In the genomic region with DNA sequence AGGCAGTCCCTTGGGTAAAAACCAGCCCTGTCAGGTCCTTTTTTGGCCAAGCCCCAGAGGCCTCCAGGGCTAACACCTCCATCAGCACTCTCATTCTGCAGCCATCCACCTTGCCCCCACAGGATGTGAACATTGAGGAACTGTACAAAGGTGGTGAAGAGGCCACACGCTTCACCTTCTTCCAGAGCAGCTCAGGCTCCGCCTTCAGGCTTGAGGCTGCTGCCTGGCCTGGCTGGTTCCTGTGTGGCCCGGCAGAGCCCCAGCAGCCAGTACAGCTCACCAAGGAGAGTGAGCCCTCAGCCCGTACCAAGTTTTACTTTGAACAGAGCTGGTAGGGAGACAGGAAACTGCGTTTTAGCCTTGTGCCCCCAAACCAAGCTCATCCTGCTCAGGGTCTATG, we compare ENCODE assay signal across 21 cellular contexts. TPM values are rescaled to one million over a fixed set of nuclear protein-coding genes. Genes with fewer than 3 reads are reported as not detected.
DNase-seq lines count a peak whose midpoint lies in the region; ATAC-seq and TF ChIP-seq lines count a peak whose summit lies in the region.
"Had no signal": no experiment of that assay in that cellular context is flagged by ENCODE, and none has a peak within 500 bp of the region (broad histone marks: within the 10 kb centered on the region; RNA-seq: fewer than 3 reads in every experiment).

No MANE protein-coding gene starts in this region.

- H3K27me3 Mint-ChIP-seq in CD8-positive, alpha-beta T cell (ENCODE audit: low read depth), result no peaks in the 10 kb centered on the region
- H3K27me3 Mint-ChIP-seq in naive thymus-derived CD8-positive, alpha-beta T cell, result no peaks in the 10 kb centered on the region

- H3K36me3 Mint-ChIP-seq in CD8-positive, alpha-beta T cell, result no peaks in the 10 kb centered on the region
- no peaks in the 10 kb centered on the region for H3K36me3 Mint-ChIP-seq in naive thymus-derived CD8-positive, alpha-beta T cell

- no peak overlapping the region for H3K9ac ChIP-seq in mesendoderm (ENCODE audit: low read length)

- no peak overlapping the region for H3K18ac ChIP-seq in mesendoderm (ENCODE audit: low read length)

- H3K4ac ChIP-seq in mesendoderm (ENCODE audit: low read depth, low read length), result no peak overlapping the region

- TF ChIP-seq CTCF in CD8-positive, alpha-beta T cell (IDR thresholded peaks at IDR 0.05), result no peak

- H3K4me1 ChIP-seq in CD8-positive, alpha-beta T cell (ENCODE audit: insufficient read depth, low read length), result peaks cover 19% of the 10 kb centered on the region
- no peaks in the 10 kb centered on the region for H3K4me1 ChIP-seq in SJCRH30
- no peaks in the 10 kb centered on the region for H3K4me1 ChIP-seq in mesendoderm (ENCODE audit: control insufficient read depth, low read depth, low read length)

- H4K5ac ChIP-seq in mesendoderm (ENCODE audit: low read length), result no peak overlapping the region

- H2BK5ac ChIP-seq in mesendoderm (ENCODE audit: low read length), result no peak overlapping the region

- no peak overlapping the region for H3K4me2 ChIP-seq in mesendoderm (ENCODE audit: low read length)
- H3K4me2 ChIP-seq: A549, PC-9 had no signal

- no peak overlapping the region for H3K56ac ChIP-seq in mesendoderm (ENCODE audit: low read length)

- H3K27ac Mint-ChIP-seq in CD8-positive, alpha-beta T cell, result peak overlapping the region; percentile 70
- H3K27ac Mint-ChIP-seq in naive thymus-derived CD8-positive, alpha-beta T cell, result peak overlapping the region; percentile 6 to 94 (median 77)

- H3K27ac ChIP-seq in CD8-positive, alpha-beta T cell (ENCODE audit: low read depth, low read length), result no peak overlapping the region
- no peak overlapping the region for H3K27ac ChIP-seq in SJCRH30
- H3K27ac ChIP-seq in mesendoderm (ENCODE audit: low read depth, low read length), result no peak overlapping the region
- H3K27ac ChIP-seq: A549 had no signal

- H2BK120ac ChIP-seq in mesendoderm (ENCODE audit: low read depth, low read length), result no peak overlapping the region

- H3K79me1 ChIP-seq in mesendoderm (ENCODE audit: low read length), result no peaks in the 10 kb centered on the region

- H2AK5ac ChIP-seq in mesendoderm (ENCODE audit: low read length), result no peak overlapping the region

- H3K23ac ChIP-seq in mesendoderm (ENCODE audit: low read length), result no peak overlapping the region

- peak; percentile 61 for DNase-seq in activated CD8-positive, alpha-beta memory T cell treated with anti-CD3 and anti-CD28 coated beads for 24 hours
- no peak for DNase-seq in activated CD8-positive, alpha-beta memory T cell treated with anti-CD3 and anti-CD28 coated beads, Interleukin-2, amount 50 U/mL, for 48 hours
- DNase-seq in CD8-positive, alpha-beta T cell, result peak in 2 of 7 experiments; percentile 26 to 62
- DNase-seq in RPMI8226 (peak; percentile 34), SJCRH30 (no peak), mesendoderm (no peak), NCI-H2029 treated with DMSO at 0.1 percent for 48 hours (lab: John Stamatoyannopoulos, UW) (no peak)
- DNase-seq in naive thymus-derived CD8-positive, alpha-beta T cell, result peak in 5 of 10 donors; percentile 3 to 37 (median 20)
- DNase-seq: C1 segment of cervical spinal cord, DMS 273 treated with DMSO at 0.1 percent for 48 hours, GF-D8, KBM-7, NCI-H1436, NCI-H2029, NCI-H2171 treated with DMSO at 0.1 percent for 48 hours, NCI-H774 had no signal

- ATAC-seq in CD8-positive, alpha-beta T cell, result peak; percentile 36
- ATAC-seq in naive thymus-derived CD8-positive, alpha-beta T cell, result peak; percentile 83 to 90
- ATAC-seq: A549 had no signal

- no peaks in the 10 kb centered on the region for H3K27me3 ChIP-seq in CD8-positive, alpha-beta T cell (ENCODE audit: insufficient read depth, low read length)
- H3K27me3 ChIP-seq in SJCRH30 (no peaks in the 10 kb centered on the region), mesendoderm (ENCODE audit: insufficient read depth, low read length, poor library complexity) (no peaks in the 10 kb centered on the region)

- CTCF ChIA-PET in CD8-positive, alpha-beta T cell (lab: Charles Lee), result interaction anchor here (1.6 kb wide), 1 partner anchor 124 kb away, joined by 5 read pairs; no protein-coding TSS in a partner anchor

- H3K36me3 ChIP-seq in CD8-positive, alpha-beta T cell (ENCODE audit: insufficient read depth, low read length), result no peaks in the 10 kb centered on the region
- no peaks in the 10 kb centered on the region for H3K36me3 ChIP-seq in SJCRH30
- H3K36me3 ChIP-seq in mesendoderm (ENCODE audit: control insufficient read depth, insufficient read depth, low read length), result no peaks in the 10 kb centered on the region

- H3K79me2 ChIP-seq in mesendoderm (ENCODE audit: control insufficient read depth, insufficient read depth, low read length), result no peaks in the 10 kb centered on the region

- POLR2A ChIA-PET in CD8-positive, alpha-beta T cell (lab: Charles Lee), result no interaction called here
- POLR2A ChIA-PET in naive thymus-derived CD8-positive, alpha-beta T cell (lab: Charles Lee), result interaction anchor here (0.6 kb wide), 1 partner anchor 230 kb away, joined by 3 read pairs; no protein-coding TSS in a partner anchor

- intact Hi-C loops in CD8-positive, alpha-beta T cell (cut with DNase I, micrococcal nuclease), result no loop called here

- no peaks in the 10 kb centered on the region for H3K9me3 Mint-ChIP-seq in CD8-positive, alpha-beta T cell
- H3K9me3 Mint-ChIP-seq in naive thymus-derived CD8-positive, alpha-beta T cell, result no peaks in the 10 kb centered on the region

- no peak overlapping the region for H3K4me3 Mint-ChIP-seq in CD8-positive, alpha-beta T cell
- peak overlapping the region in 7 of 10 donors; percentile 9 to 84 (median 52) for H3K4me3 Mint-ChIP-seq in naive thymus-derived CD8-positive, alpha-beta T cell

- no CpG with 5 or more reads among the region's 5 CpGs for WGBS in mesendoderm (ENCODE audit: extremely low coverage, insufficient coverage, low lambda C conversion rate)

- H3K4me3 ChIP-seq in CD8-positive, alpha-beta T cell (ENCODE audit: low read depth, low read length), result no peak overlapping the region
- H3K4me3 ChIP-seq in SJCRH30, result no peak overlapping the region
- no peak overlapping the region for H3K4me3 ChIP-seq in mesendoderm (ENCODE audit: low read length)
- H3K4me3 ChIP-seq: A549, PC-9 had no signal

- no peaks in the 10 kb centered on the region for H3K9me3 ChIP-seq in CD8-positive, alpha-beta T cell (ENCODE audit: low read length)
- H3K9me3 ChIP-seq in SJCRH30 (replicated peaks), result no peaks in the 10 kb centered on the region
- H3K9me3 ChIP-seq: A549 had no signal

- no peak overlapping the region for H2BK15ac ChIP-seq in mesendoderm (replicated peaks; ENCODE audit: low read depth)

- H3K4me1 Mint-ChIP-seq in CD8-positive, alpha-beta T cell (ENCODE audit: low read depth), result peaks cover 19% of the 10 kb centered on the region
- H3K4me1 Mint-ChIP-seq in naive thymus-derived CD8-positive, alpha-beta T cell, result peaks cover 13 to 27% (median 18%) of the 10 kb centered on the region in 4 donors

- H4K8ac ChIP-seq in mesendoderm (ENCODE audit: low read depth, low read length), result no peak overlapping the region

RNA-seq across cellular contexts. Expression of a gene that starts 7.3 kb away (rescaled TPM):
- total RNA-seq in CD8-positive, alpha-beta T cell, result not detected
- total RNA-seq in naive thymus-derived CD8-positive, alpha-beta T cell, result not detected
- polyA plus RNA-seq in naive thymus-derived CD8-positive, alpha-beta T cell, result not detected
- not detected in 2 replicates for total RNA-seq in SJCRH30 (2014; rRNA removed; shearing (Covaris generic))
- polyA plus RNA-seq in mesendoderm (2013, experiment 1 of 2), result not detected
- not detected for polyA plus RNA-seq in mesendoderm (2013, experiment 2 of 2)
- total RNA-seq: Daoy, H4, NCI-H460, PC-9 had no signal
- polyA plus RNA-seq: A549 had no signal

RNA-seq across cellular contexts. Expression of a gene that starts 16.0 kb away (rescaled TPM):
- not detected for total RNA-seq in CD8-positive, alpha-beta T cell
- not detected for total RNA-seq in naive thymus-derived CD8-positive, alpha-beta T cell
- polyA plus RNA-seq in naive thymus-derived CD8-positive, alpha-beta T cell, result not detected
- not detected in 2 replicates for total RNA-seq in SJCRH30 (2014; rRNA removed; shearing (Covaris generic))
- polyA plus RNA-seq in mesendoderm (2013, experiment 1 of 2), result not detected
- polyA plus RNA-seq in mesendoderm (2013, experiment 2 of 2), result not detected
- total RNA-seq: Daoy, H4, NCI-H460 had no signal
- polyA plus RNA-seq: A549 had no signal

RNA-seq across cellular contexts. Expression of a gene that starts 22.4 kb away (rescaled TPM):
- not detected for total RNA-seq in CD8-positive, alpha-beta T cell
- not detected for total RNA-seq in naive thymus-derived CD8-positive, alpha-beta T cell
- polyA plus RNA-seq in naive thymus-derived CD8-positive, alpha-beta T cell, result not detected
- total RNA-seq in SJCRH30 (2014; rRNA removed; shearing (Covaris generic)), result not detected in 2 replicates
- polyA plus RNA-seq in mesendoderm (2013, experiment 1 of 2), result not detected
- polyA plus RNA-seq in mesendoderm (2013, experiment 2 of 2), result not detected
- total RNA-seq: Daoy, H4, NCI-H460, PC-9 had no signal
- polyA plus RNA-seq: A549 had no signal

RNA-seq across cellular contexts. Expression of a gene that starts 52.4 kb away (rescaled TPM):
- total RNA-seq in CD8-positive, alpha-beta T cell, result not detected
- 1 to 10 TPM in 1 of 2 experiments, not detected in 1; 1.2 TPM for total RNA-seq in naive thymus-derived CD8-positive, alpha-beta T cell
- not detected for polyA plus RNA-seq in naive thymus-derived CD8-positive, alpha-beta T cell
- not detected in 2 replicates for total RNA-seq in SJCRH30 (2014; rRNA removed; shearing (Covaris generic))
- 0.03 TPM for polyA plus RNA-seq in mesendoderm (2013, experiment 1 of 2)
- polyA plus RNA-seq in mesendoderm (2013, experiment 2 of 2), result 0.06 TPM
- total RNA-seq: Daoy, NCI-H460 had no signal

Comparison
In these comparisons a context has a peak if more than half of its experiments do, and no peak if none do; other contexts are left out.
1. DNase-seq: peak in activated CD8-positive, alpha-beta memory T cell treated with anti-CD3 and anti-CD28 coated beads for 24 hours (single experiment) and RPMI8226 (single experiment); none in activated CD8-positive, alpha-beta memory T cell treated with anti-CD3 and anti-CD28 coated beads, Interleukin-2, amount 50 U/mL, for 48 hours (single experiment), SJCRH30 (0 of 2), mesendoderm (single experiment) and NCI-H2029 treated with DMSO at 0.1 percent for 48 hours (single experiment).